In genomic region chr14:94374749-94375148, GRCh38 we compare ENCODE assay signal across 15 cellular contexts. TPM values are rescaled to one million over a fixed set of nuclear protein-coding genes. Genes with fewer than 3 reads are reported as not detected.
"Had no signal": no experiment of that assay in that cellular context is flagged by ENCODE, and none has a peak within 500 bp of the region (broad histone marks: within the 10 kb centered on the region; RNA-seq: fewer than 3 reads in every experiment).

No MANE protein-coding gene starts in this region.

- H3K36me3 ChIP-seq: esophagus squamous epithelium had no signal

- ATAC-seq: natural killer cell treated with Interleukin-12 subunit alpha and Interleukin-12 subunit beta and Interleukin-15 and Interleukin-18, amount 100 ng/mL, for 72 hours; psoas muscle had no signal

- DNase-seq: amygdala; dorsolateral prefrontal cortex; esophagus squamous epithelium; foreskin fibroblast; psoas muscle; stimulated activated CD4-positive, alpha-beta T cell treated with anti-CD3 and anti-CD28 coated beads, Interleukin-4, amount 100 ng/mL, for 4 hours had no signal

- H3K4me1 ChIP-seq: esophagus squamous epithelium, psoas muscle had no signal

- FAIRE-seq: endometrium had no signal

- H3K9me3 ChIP-seq: esophagus squamous epithelium, psoas muscle had no signal

- H3K4me3 ChIP-seq: dorsolateral prefrontal cortex, esophagus squamous epithelium, psoas muscle had no signal

- H3K27ac ChIP-seq: dorsolateral prefrontal cortex, esophagus squamous epithelium, psoas muscle had no signal

RNA-seq across cellular contexts. Expression of gene SERPINA2, which starts 8.3 kb away (rescaled TPM):
- total RNA-seq: activated T-helper 2 cell treated with anti-CD3 and anti-CD28 coated beads, Interferon-gamma antibody, Interleukin-2, Interleukin-4, amounts not matched to agents 10 μg/mL and 5 μg/mL and 100 μg/mL, durations not matched to agents 14 hours and 24 hours and 36 hours; chondrocyte; dorsolateral prefrontal cortex; esophagus squamous epithelium; mucosa of gallbladder; natural killer cell treated with Interleukin-12 subunit alpha and Interleukin-12 subunit beta and Interleukin-15 and Interleukin-18, amount 100 ng/mL, for 72 hours; osteoblast; psoas muscle; skeletal muscle tissue; T-helper 2 cell treated with Interferon-gamma antibody and Interleukin-4, amounts not matched to agents 100 ng/mL and 5 ng/mL, for 36 hours; urinary bladder had no signal
- polyA plus RNA-seq: psoas muscle, urinary bladder had no signal

RNA-seq across cellular contexts. Expression of gene SERPINA6, which starts 51.6 kb away (rescaled TPM):
- total RNA-seq: activated T-helper 2 cell treated with anti-CD3 and anti-CD28 coated beads, Interferon-gamma antibody, Interleukin-2, Interleukin-4, amounts not matched to agents 10 μg/mL and 5 μg/mL and 100 μg/mL, durations not matched to agents 14 hours and 24 hours and 36 hours; chondrocyte; dorsolateral prefrontal cortex; esophagus squamous epithelium; natural killer cell treated with Interleukin-12 subunit alpha and Interleukin-12 subunit beta and Interleukin-15 and Interleukin-18, amount 100 ng/mL, for 72 hours; osteoblast; psoas muscle; skeletal muscle tissue; T-helper 2 cell treated with Interferon-gamma antibody and Interleukin-4, amounts not matched to agents 100 ng/mL and 5 ng/mL, for 36 hours; urinary bladder had no signal
- polyA plus RNA-seq: psoas muscle had no signal
